In genomic region chr16:7566360-7566759, GRCh38 we compare ENCODE assay signal across 8 cellular contexts.
"Had no signal": no experiment of that assay in that cellular context is flagged by ENCODE, and none has a peak within 500 bp of the region (broad histone marks: within the 10 kb centered on the region; RNA-seq: fewer than 3 reads in every experiment).

No MANE protein-coding gene starts in this region.

- ATAC-seq: GM12878 had no signal

- DNase-seq: GDM1, GF-D8 had no signal

- FAIRE-seq: G401.6, GM12878, GM12891, GM12892, GM18507, GM19239 had no signal

- H3K4me3 ChIP-seq: GM12878 had no signal
